1 cellular context compared by ENCODE assay signal in genomic region chr22:39003165-39003638, GRCh38.
A peak's percentile ranks its signal among the peaks of the same experiment; 100 is the strongest.
TF ChIP-seq lines count a peak whose summit lies in the region.

No MANE protein-coding gene starts in this region.

TF ChIP-seq in K562, 482 proteins besides CTCF, POLR2A, EP300 and RAD21 (continues in another document):
- TF ChIP-seq PHF8 (IDR thresholded peaks at IDR 0.05; ENCODE audit: borderline replicate concordance, low read length), result no peak
- no peak for TF ChIP-seq RB1 (IDR thresholded peaks at IDR 0.05; ENCODE audit: low read depth)
- peak; percentile 64; the same call in 1 of the 2 replicates for TF ChIP-seq SPI1 (IDR thresholded peaks at IDR 0.05; ENCODE audit: borderline replicate concordance, low read depth, low read length)
- TF ChIP-seq TRIM28 (IDR thresholded peaks at IDR 0.05), result no peak
- TF ChIP-seq NUFIP1 (IDR thresholded peaks at IDR 0.05; ENCODE audit: partially characterized antibody), result no peak
- TF ChIP-seq ELF4 (CRISPR knock-in tag; IDR thresholded peaks at IDR 0.05), result no peak
- TF ChIP-seq GTF3C2 (IDR thresholded peaks at IDR 0.05; ENCODE audit: borderline replicate concordance, extremely low read depth, insufficient read length), result no peak
- no peak for TF ChIP-seq ID3 (CRISPR knock-in tag; IDR thresholded peaks at IDR 0.05)
- no peak for TF ChIP-seq ID3 (tag; IDR thresholded peaks at IDR 0.05)
- peak; percentile 90 for TF ChIP-seq ZNF384 (IDR thresholded peaks at IDR 0.05; ENCODE audit: low read depth, low read length)
- no peak for TF ChIP-seq CBFA2T3 (IDR thresholded peaks at IDR 0.05)
- no peak for TF ChIP-seq DLX4 (CRISPR knock-in tag; IDR thresholded peaks at IDR 0.05)
- TF ChIP-seq RREB1 (CRISPR knock-in tag; IDR thresholded peaks at IDR 0.05), result no peak
- TF ChIP-seq EGR1 (conservative IDR thresholded peaks at IDR 0.05), result no peak
- TF ChIP-seq MAZ (CRISPR knock-in tag; conservative IDR thresholded peaks at IDR 0.05 in 1 of 2, IDR thresholded peaks at IDR 0.05 in 1 of 2), result 0 out of 4 replicates have a peak, but pooled peaks of 1 of the 2 experiments have one; percentile 24
- no peak for TF ChIP-seq CBFB (CRISPR knock-in tag; IDR thresholded peaks at IDR 0.05)
- TF ChIP-seq HNRNPUL1 (IDR thresholded peaks at IDR 0.05; ENCODE audit: low read length), result no peak
- no peak for TF ChIP-seq GMEB1 (CRISPR knock-in tag; IDR thresholded peaks at IDR 0.05)
- TF ChIP-seq SAFB (IDR thresholded peaks at IDR 0.05; ENCODE audit: borderline replicate concordance, low read depth, low read length), result no peak
- no peak for TF ChIP-seq ZNF253 (CRISPR knock-in tag; conservative IDR thresholded peaks at IDR 0.05)
- no peak for TF ChIP-seq MXI1 (IDR thresholded peaks at IDR 0.05; ENCODE audit: low read depth, low read length)
- peak; percentile 28; the same call in 1 of the 2 replicates for TF ChIP-seq CTBP1 (IDR thresholded peaks at IDR 0.05; ENCODE audit: borderline replicate concordance)
- TF ChIP-seq PHF20 (IDR thresholded peaks at IDR 0.05; ENCODE audit: partially characterized antibody), result no peak
- TF ChIP-seq PATZ1 (CRISPR knock-in tag; IDR thresholded peaks at IDR 0.05; ENCODE audit: borderline replicate concordance), result no peak
- TF ChIP-seq L3MBTL2 (IDR thresholded peaks at IDR 0.05), result no peak
- TF ChIP-seq ILF3 (IDR thresholded peaks at IDR 0.05; ENCODE audit: borderline replicate concordance), result no peak
- TF ChIP-seq TARDBP (IDR thresholded peaks at IDR 0.05), result no peak
- TF ChIP-seq VEZF1 (CRISPR knock-in tag; IDR thresholded peaks at IDR 0.05), result peak; percentile 48
- no peak for TF ChIP-seq NFIC (IDR thresholded peaks at IDR 0.05)
- peak; percentile 48 for TF ChIP-seq SMC3 (conservative IDR thresholded peaks at IDR 0.05; ENCODE audit: insufficient read depth, low read depth, low read length)
- TF ChIP-seq CTCFL (IDR thresholded peaks at IDR 0.05; ENCODE audit: borderline replicate concordance, insufficient read depth, low read depth, low read length, poor library complexity, severe bottlenecking), result peak; percentile 31
- TF ChIP-seq E2F6 (IDR thresholded peaks at IDR 0.05; ENCODE audit: borderline replicate concordance in 1 of 2, extremely low read depth in 1 of 2, insufficient read depth in 1 of 2, insufficient read length in 1 of 2, low read depth in 1 of 2, low read length in 1 of 2, poor library complexity in 1 of 2, severe bottlenecking in 1 of 2), result no peak
- TF ChIP-seq DIDO1 (tag; IDR thresholded peaks at IDR 0.05; ENCODE audit: low read depth), result no peak
- TF ChIP-seq KDM1A (IDR thresholded peaks at IDR 0.05), result peak in 1 of 2 experiments; percentile 42; a peak in 1 of 4 replicates
- TF ChIP-seq JUN (IDR thresholded peaks at IDR 0.05; ENCODE audit: borderline replicate concordance, low read depth, low read length), result no peak
- TF ChIP-seq JUN (CRISPR knock-in tag; IDR thresholded peaks at IDR 0.05; ENCODE audit: borderline replicate concordance), result no peak
- no peak for TF ChIP-seq POLR2H (tag; IDR thresholded peaks at IDR 0.05; ENCODE audit: low read depth)
- no peak for TF ChIP-seq HDAC8 (tag; IDR thresholded peaks at IDR 0.05)
- no peak for TF ChIP-seq HBP1 (CRISPR knock-in tag; IDR thresholded peaks at IDR 0.05)
- TF ChIP-seq NR4A1 (CRISPR knock-in tag; IDR thresholded peaks at IDR 0.05), result no peak
- no peak for TF ChIP-seq NR4A1 (tag; IDR thresholded peaks at IDR 0.05)
- no peak for TF ChIP-seq ELF2 (CRISPR knock-in tag; IDR thresholded peaks at IDR 0.05)
- no peak for TF ChIP-seq HSF4 (CRISPR knock-in tag; IDR thresholded peaks at IDR 0.05; ENCODE audit: borderline replicate concordance)
- no peak for TF ChIP-seq ATF1 (CRISPR knock-in tag; IDR thresholded peaks at IDR 0.05)
- TF ChIP-seq ATF1 (tag; IDR thresholded peaks at IDR 0.05), result no peak
- no peak for TF ChIP-seq SIRT6 (IDR thresholded peaks at IDR 0.05; ENCODE audit: low read depth, low read length)
- no peak for TF ChIP-seq ZNF436 (CRISPR knock-in tag; IDR thresholded peaks at IDR 0.05)
